10 cellular contexts compared by ENCODE assay signal in genomic region chr11:57597971-57598830, GRCh38. TPM values are rescaled to one million over a fixed set of nuclear protein-coding genes. Genes with fewer than 3 reads are reported as not detected.
DNase-seq lines count a peak whose midpoint lies in the region; ATAC-seq and TF ChIP-seq lines count a peak whose summit lies in the region.
"Had no signal": no experiment of that assay in that cellular context is flagged by ENCODE, and none has a peak within 500 bp of the region (broad histone marks: within the 10 kb centered on the region; RNA-seq: fewer than 3 reads in every experiment).

No MANE protein-coding gene starts in this region.

- no peak overlapping the region for H3K9ac ChIP-seq in MM.1S (ENCODE audit: low read length)

- no peak overlapping the region for H3K27ac ChIP-seq in MM.1S (ENCODE audit: low read length)
- H3K27ac ChIP-seq: C4-2B, SJSA1 had no signal

- no peaks in the 10 kb centered on the region for H3K9me2 ChIP-seq in MM.1S (replicated peaks; ENCODE audit: insufficient read depth, low read length)

- no peaks in the 10 kb centered on the region for H3K9me3 ChIP-seq in MM.1S (replicated peaks; ENCODE audit: insufficient read depth, low read length)
- H3K9me3 ChIP-seq: SJSA1 had no signal

- H2AFZ ChIP-seq in MM.1S (ENCODE audit: low read length): no peak overlapping the region

- ATAC-seq in esophagus mucosa: peak; percentile 68
- ATAC-seq in GM18870 (IDR thresholded peaks at IDR 0.05; ENCODE audit: unreplicated experiment): no peak

- no peaks in the 10 kb centered on the region for H3K4me1 ChIP-seq in MM.1S (ENCODE audit: low read length)
- H3K4me1 ChIP-seq: SJSA1 had no signal

- H3K79me2 ChIP-seq in MM.1S (ENCODE audit: low read length): no peaks in the 10 kb centered on the region

- TF ChIP-seq CTCF in MM.1S (IDR thresholded peaks at IDR 0.05; ENCODE audit: low read length): no peak
- no peak for TF ChIP-seq CTCF in GM10266 (IDR thresholded peaks at IDR 0.05; ENCODE audit: control insufficient read depth, insufficient read depth, low read depth, missing control alignments)

- no peak overlapping the region for H3K4me2 ChIP-seq in MM.1S (ENCODE audit: low read depth, low read length)

- no peak overlapping the region for H3K4me3 ChIP-seq in MM.1S (ENCODE audit: low read length)
- H3K4me3 ChIP-seq: SJSA1 had no signal

- no peaks in the 10 kb centered on the region for H4K20me1 ChIP-seq in MM.1S (ENCODE audit: insufficient read depth, low read length)

- H3K36me3 ChIP-seq in MM.1S (replicated peaks; ENCODE audit: insufficient read depth, low read length): no peaks in the 10 kb centered on the region
- H3K36me3 ChIP-seq: SJSA1 had no signal

- H3F3A ChIP-seq in MM.1S (ENCODE audit: insufficient read depth, low read length): no peaks in the 10 kb centered on the region

- DNase-seq in NCI-H1694 treated with DMSO at 0.1 percent for 48 hours (lab: John Stamatoyannopoulos, UW): peak; percentile 4
- no peak for DNase-seq in NCI-H1694 (lab: John Stamatoyannopoulos, UW)
- peak; percentile 10 for DNase-seq in midbrain (lab: John Stamatoyannopoulos, UW)
- peak; percentile 80 for DNase-seq in ureter (ENCODE audit: low spot score)
- DNase-seq in MM.1S: no peak
- DNase-seq in GM10266 (ENCODE audit: extremely low spot score): no peak

- H3K27me3 ChIP-seq in MM.1S (replicated peaks; ENCODE audit: insufficient read depth, low read length): no peaks in the 10 kb centered on the region

RNA-seq across cellular contexts. Expression of gene SERPING1, which starts 0.7 kb away (rescaled TPM):
- total RNA-seq in esophagus mucosa: 16.7 TPM
- total RNA-seq in ureter: 302 TPM
- total RNA-seq: SJSA1 had no signal

RNA-seq across cellular contexts. Expression of gene UBE2L6, which starts 30.7 kb away (rescaled TPM):
- 36.9 TPM for total RNA-seq in esophagus mucosa
- total RNA-seq in ureter: 83.1 TPM

RNA-seq across cellular contexts. Expression of gene YPEL4, which starts 51.5 kb away (rescaled TPM):
- total RNA-seq in esophagus mucosa: not detected
- total RNA-seq in ureter: 0.44 TPM
- total RNA-seq: SJSA1 had no signal

RNA-seq across cellular contexts. Expression of gene CLP1, which starts 59.4 kb away (rescaled TPM):
- total RNA-seq in esophagus mucosa: 10.6 TPM
- total RNA-seq in ureter: 10.0 TPM

Comparison
In these comparisons a context has a peak if more than half of its experiments do, and no peak if none do; other contexts are left out.
1. DNase-seq: peak in NCI-H1694 treated with DMSO at 0.1 percent for 48 hours (single experiment), midbrain (single experiment) and ureter (single experiment); none in NCI-H1694 (single experiment), MM.1S (single experiment) and GM10266 (single experiment).
2. RNA of gene SERPING1, which starts 0.7 kb away (total RNA-seq): 302 TPM in ureter (single experiment); 16.7 TPM in esophagus mucosa (single experiment); every median in the first group is over 10 times any median in the second.